32 cellular contexts compared by ENCODE assay signal in the genomic region with DNA sequence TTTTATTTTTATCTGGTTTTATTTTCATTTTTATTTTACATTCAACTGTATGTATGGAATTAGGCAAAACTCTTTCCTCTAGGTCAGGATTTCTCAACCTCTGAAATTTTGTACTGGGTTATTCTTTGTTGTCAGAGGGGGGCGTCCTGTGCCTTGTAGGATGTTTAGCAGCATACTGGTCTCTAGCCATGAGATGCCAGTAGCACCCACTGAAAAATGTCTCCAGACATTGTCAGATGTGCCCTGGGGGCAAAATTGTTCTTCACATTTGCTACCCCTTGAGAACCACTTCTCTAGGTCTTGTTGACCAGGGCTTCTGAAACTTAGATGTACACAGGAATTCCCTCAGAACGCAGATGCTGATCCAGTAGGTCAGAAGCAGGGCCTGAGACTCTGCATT. TPM values are rescaled to one million over a fixed set of nuclear protein-coding genes. Genes with fewer than 3 reads are reported as not detected.
DNase-seq lines count a peak whose midpoint lies in the region; TF ChIP-seq lines count a peak whose summit lies in the region.
"Had no signal": no experiment of that assay in that cellular context is flagged by ENCODE, and none has a peak within 500 bp of the region (broad histone marks: within the 10 kb centered on the region; RNA-seq: fewer than 3 reads in every experiment).

No MANE protein-coding gene starts in this region.

- no peak overlapping the region for H2AK5ac ChIP-seq in neuronal stem cell (ENCODE audit: low read depth, low read length)

- H3K27ac Mint-ChIP-seq in MCF 10A (ENCODE audit: low read depth, unreplicated experiment) (no peak overlapping the region), immature natural killer cell (no peak overlapping the region)
- H3K27ac Mint-ChIP-seq: activated CD4-positive, alpha-beta T cell treated with anti-CD3 and anti-CD28 coated beads for 36 hours; activated naive CD8-positive, alpha-beta T cell; effector memory CD8-positive, alpha-beta T cell; progenitor cell of endocrine pancreas; stimulated activated effector memory CD8-positive, alpha-beta T cell treated with anti-CD3 and anti-CD28 coated beads, Interleukin-12 subunit alpha, Interleukin-12 subunit beta, amount 100 ng/mL, for 72 hours; type B pancreatic cell had no signal

- H3K79me2 ChIP-seq in Karpas-422 (ENCODE audit: low read length): no peaks in the 10 kb centered on the region

- no peak overlapping the region for H2BK120ac ChIP-seq in neuronal stem cell (ENCODE audit: low read depth, low read length)

- no TSS peak for BruUV-seq in MCF 10A (replicated peaks; lab: Mats Ljungman, UMichigan)

- no peak overlapping the region for H3K4ac ChIP-seq in neuronal stem cell (ENCODE audit: low read length)

- no peak overlapping the region for H3K9ac ChIP-seq in Karpas-422 (ENCODE audit: low read length)
- no peak overlapping the region for H3K9ac ChIP-seq in neuronal stem cell (ENCODE audit: low read depth, low read length, poor library complexity)

- POLR2A ChIA-PET in MCF 10A (lab: Yijun Ruan, JAX): no interaction called here

- peak; percentile 3 for DNase-seq in MCF 10A (ENCODE audit: unreplicated experiment)
- DNase-seq in breast epithelium (ENCODE audit: low spot score in 2 of 2): no peak
- DNase-seq in Karpas-422: peak; percentile 52
- peak; percentile 21 for DNase-seq in RPMI7951 (ENCODE audit: low read depth)
- no peak for DNase-seq in neuronal stem cell (ENCODE audit: low spot score)
- DNase-seq in NCI-H526 (lab: John Stamatoyannopoulos, UW): no peak
- no peak for DNase-seq in amygdala (lab: John Stamatoyannopoulos, UW)
- DNase-seq in immature natural killer cell: no peak
- DNase-seq: activated CD4-positive, alpha-beta T cell treated with anti-CD3 and anti-CD28 coated beads for 36 hours; activated CD8-positive, alpha-beta memory T cell treated with anti-CD3 and anti-CD28 coated beads for 24 hours; activated effector memory CD4-positive, alpha-beta T cell treated with Interleukin-2 at 50 U/mL for 16 hours; aorta; DMS79; effector memory CD8-positive, alpha-beta T cell; heart left ventricle; MV-4-11; NCI-H2171 treated with DMSO at 0.1 percent for 48 hours; NCI-H510A treated with DMSO at 0.1 percent for 48 hours; right lobe of liver; RPMI8226; stimulated activated CD4-positive, alpha-beta T cell treated with anti-CD3 and anti-CD28 coated beads, Interleukin-4, amount 100 ng/mL, for 24 hours; substantia nigra had no signal

- H3K36me3 Mint-ChIP-seq in MCF 10A (ENCODE audit: insufficient read depth, unreplicated experiment): no peaks in the 10 kb centered on the region
- H3K36me3 Mint-ChIP-seq in immature natural killer cell: no peaks in the 10 kb centered on the region
- H3K36me3 Mint-ChIP-seq: stimulated activated effector memory CD8-positive, alpha-beta T cell treated with anti-CD3 and anti-CD28 coated beads, Interleukin-12 subunit alpha, Interleukin-12 subunit beta, amount 100 ng/mL, for 72 hours; type B pancreatic cell had no signal

- H3K27me3 Mint-ChIP-seq in MCF 10A (ENCODE audit: insufficient read depth, unreplicated experiment) (no peaks in the 10 kb centered on the region), immature natural killer cell (ENCODE audit: low read depth in 3 of 3) (peaks cover 1 to 10% (median 9%) of the 10 kb centered on the region in 3 donors)

- H3K4me3 ChIP-seq in breast epithelium (no peak overlapping the region), Karpas-422 (ENCODE audit: low read length) (no peak overlapping the region), neuronal stem cell (ENCODE audit: low read length in 2 of 2) (no peak overlapping the region)
- H3K4me3 ChIP-seq: cardiac muscle cell, coronary artery, heart left ventricle, right lobe of liver, SK-N-MC had no signal

- no peaks in the 10 kb centered on the region for H3K9me3 Mint-ChIP-seq in MCF 10A (ENCODE audit: unreplicated experiment)
- no peaks in the 10 kb centered on the region for H3K9me3 Mint-ChIP-seq in immature natural killer cell
- H3K9me3 Mint-ChIP-seq: effector memory CD8-positive, alpha-beta T cell; stimulated activated effector memory CD8-positive, alpha-beta T cell treated with anti-CD3 and anti-CD28 coated beads, Interleukin-12 subunit alpha, Interleukin-12 subunit beta, amount 100 ng/mL, for 72 hours; type B pancreatic cell had no signal

- H4K91ac ChIP-seq in neuronal stem cell (ENCODE audit: low read depth, low read length, poor library complexity): no peak overlapping the region

- H3K23ac ChIP-seq in neuronal stem cell (ENCODE audit: low read depth, low read length, poor library complexity): no peak overlapping the region

- no peaks in the 10 kb centered on the region for H3K4me1 ChIP-seq in breast epithelium
- peaks cover 4% of the 10 kb centered on the region; the same call in 1 of the 2 replicates for H3K4me1 ChIP-seq in Karpas-422 (ENCODE audit: low read length)
- H3K4me1 ChIP-seq in neuronal stem cell (ENCODE audit: control insufficient read depth in 2 of 2, insufficient read depth in 1 of 2, low read depth in 1 of 2, low read length in 2 of 2): peaks cover 2 to 4% of the 10 kb centered on the region in 2 donors

- no peaks in the 10 kb centered on the region for H3K9me3 ChIP-seq in breast epithelium
- no peaks in the 10 kb centered on the region for H3K9me3 ChIP-seq in Karpas-422 (ENCODE audit: low read length)
- no peaks in the 10 kb centered on the region for H3K9me3 ChIP-seq in neuronal stem cell (replicated peaks in 1 of 2; ENCODE audit: control insufficient read depth in 2 of 2, insufficient read depth in 1 of 2, low read depth in 1 of 2, low read length in 2 of 2)
- H3K9me3 ChIP-seq: heart left ventricle, right lobe of liver had no signal

- no peak overlapping the region for H3K27ac ChIP-seq in breast epithelium
- no peak overlapping the region for H3K27ac ChIP-seq in Karpas-422 (ENCODE audit: low read length)
- H3K27ac ChIP-seq in neuronal stem cell (replicated peaks; ENCODE audit: low read length): no peak overlapping the region
- H3K27ac ChIP-seq: coronary artery, heart left ventricle, right lobe of liver had no signal

- no peak overlapping the region for H4K8ac ChIP-seq in neuronal stem cell (ENCODE audit: low read depth, low read length)

- CTCF ChIA-PET in MCF 10A (lab: Yijun Ruan, JAX): interaction anchor here (0.6 to 0.9 kb wide), 2 partner anchors 435 to 457 kb away, joined by 3 read pairs; no protein-coding TSS in a partner anchor

- H3K27me3 ChIP-seq in breast epithelium (no peaks in the 10 kb centered on the region), Karpas-422 (ENCODE audit: low read length) (no peaks in the 10 kb centered on the region), neuronal stem cell (ENCODE audit: control insufficient read depth in 3 of 3, insufficient read depth in 3 of 3, low read depth in 1 of 3, low read length in 3 of 3) (no peaks in the 10 kb centered on the region)
- H3K27me3 ChIP-seq: cardiac muscle cell, right lobe of liver had no signal

- H3K79me1 ChIP-seq in neuronal stem cell (ENCODE audit: low read depth, low read length): peaks cover 5% of the 10 kb centered on the region

- H3K4me2 ChIP-seq in Karpas-422 (ENCODE audit: low read depth, low read length, poor library complexity, severe bottlenecking) (no peak overlapping the region), neuronal stem cell (ENCODE audit: insufficient read depth, low read length, poor library complexity, severe bottlenecking) (peak overlapping the region; percentile 25)

- no peak overlapping the region for H3K14ac ChIP-seq in neuronal stem cell (ENCODE audit: low read length)

- no peak overlapping the region for H2AFZ ChIP-seq in Karpas-422 (ENCODE audit: low read length)
- no peak overlapping the region for H2AFZ ChIP-seq in neuronal stem cell (ENCODE audit: low read length)

- no peaks in the 10 kb centered on the region for H3K9me2 ChIP-seq in Karpas-422 (replicated peaks; ENCODE audit: insufficient read depth, low read length)

- TF ChIP-seq CTCF in MCF 10A (IDR thresholded peaks at IDR 0.05; ENCODE audit: unreplicated experiment) (no peak), breast epithelium (IDR thresholded peaks at IDR 0.05) (no peak)

- no CpG with 5 or more reads among the region's 2 CpGs for WGBS in neuronal stem cell (ENCODE audit: extremely low coverage in 2 of 2, insufficient read length in 2 of 2, insufficient replicate concordance in 1 of 2), 2 donors

- H4K20me1 ChIP-seq in Karpas-422 (ENCODE audit: insufficient read depth, low read depth, low read length): no peaks in the 10 kb centered on the region

- H3K18ac ChIP-seq in neuronal stem cell (ENCODE audit: low read length): no peak overlapping the region

- H2BK15ac ChIP-seq in neuronal stem cell (ENCODE audit: low read length): no peak overlapping the region

- no peaks in the 10 kb centered on the region for H3K36me3 ChIP-seq in breast epithelium
- no peaks in the 10 kb centered on the region for H3K36me3 ChIP-seq in Karpas-422 (ENCODE audit: insufficient read depth, low read length)
- H3K36me3 ChIP-seq in neuronal stem cell (replicated peaks in 1 of 2; ENCODE audit: control insufficient read depth in 2 of 2, insufficient read depth in 2 of 2, low read length in 2 of 2): no peaks in the 10 kb centered on the region
- H3K36me3 ChIP-seq: cardiac muscle cell, heart left ventricle, right lobe of liver had no signal

- H2BK5ac ChIP-seq in neuronal stem cell (ENCODE audit: low read length): no peak overlapping the region

- no peak for TF ChIP-seq POLR2A in breast epithelium (IDR thresholded peaks at IDR 0.05)

- peaks cover 8% of the 10 kb centered on the region for H3K4me1 Mint-ChIP-seq in MCF 10A (ENCODE audit: insufficient read depth, unreplicated experiment)
- H3K4me1 Mint-ChIP-seq in immature natural killer cell: peaks cover 8 to 9% of the 10 kb centered on the region in 2 donors

- H3K4me3 Mint-ChIP-seq in MCF 10A (ENCODE audit: unreplicated experiment) (no peak overlapping the region), immature natural killer cell (no peak overlapping the region)
- H3K4me3 Mint-ChIP-seq: activated CD4-positive, alpha-beta T cell treated with anti-CD3 and anti-CD28 coated beads for 36 hours; activated naive CD8-positive, alpha-beta T cell; effector memory CD8-positive, alpha-beta T cell; stimulated activated effector memory CD8-positive, alpha-beta T cell treated with anti-CD3 and anti-CD28 coated beads, Interleukin-12 subunit alpha, Interleukin-12 subunit beta, amount 100 ng/mL, for 72 hours; type B pancreatic cell had no signal

- no peak overlapping the region for H2BK12ac ChIP-seq in neuronal stem cell (ENCODE audit: low read length)

- intact Hi-C loops in MCF 10A (cut with micrococcal nuclease): no loop called here
- intact Hi-C loops in breast epithelium (cut with DNase I; ENCODE audit: low total_unique reads): no loop called here

RNA-seq across cellular contexts. Expression of gene CHRNA5, which starts 5.4 kb away (rescaled TPM):
- total RNA-seq in MCF 10A (2022) (1.9 and 2.3 TPM in 2 replicates), breast epithelium (1 to 10 TPM; 1.4 to 4.3 (median 3.1) TPM)
- total RNA-seq in Karpas-422 (2014; rRNA removed; shearing (Covaris generic); ENCODE audit: low replicate concordance): 0.11 TPM in 1 of 2 replicates, not detected in the other
- total RNA-seq in RPMI7951 (2014; rRNA removed; shearing (Covaris generic)): 11.7 and 12.0 TPM in 2 replicates
- polyA plus RNA-seq in neuronal stem cell (2013, experiment 1 of 2): 17.3 TPM
- 18.2 TPM for polyA plus RNA-seq in neuronal stem cell (2013, experiment 2 of 2)
- 1 to 10 TPM in 1 of 3 donors, under 1 TPM in 2; 0.53 to 1.4 (median 0.62) TPM for polyA plus RNA-seq in immature natural killer cell

RNA-seq across cellular contexts. Expression of gene PSMA4, which starts 30.5 kb away (rescaled TPM):
- total RNA-seq in MCF 10A (2022) (221 and 261 TPM in 2 replicates), breast epithelium (100 to 1,000 TPM; 102 to 139 (median 138) TPM)
- 137 and 197 TPM in 2 replicates for total RNA-seq in Karpas-422 (2014; rRNA removed; shearing (Covaris generic); ENCODE audit: low replicate concordance)
- total RNA-seq in RPMI7951 (2014; rRNA removed; shearing (Covaris generic)): 584 and 708 TPM in 2 replicates
- polyA plus RNA-seq in neuronal stem cell (2013, experiment 1 of 2): 669 TPM
- 669 TPM for polyA plus RNA-seq in neuronal stem cell (2013, experiment 2 of 2)
- polyA plus RNA-seq in immature natural killer cell: 100 to 1,000 TPM; 263 to 510 (median 315) TPM

RNA-seq across cellular contexts. Expression of gene CHRNA3, which starts 50.1 kb away (rescaled TPM):
- total RNA-seq in MCF 10A (2022) (not detected in 2 replicates), breast epithelium (under 1 TPM in 2 of 3 donors, not detected in 1; 0.48 to 0.59 TPM)
- total RNA-seq in Karpas-422 (2014; rRNA removed; shearing (Covaris generic); ENCODE audit: low replicate concordance): not detected in 2 replicates
- total RNA-seq in RPMI7951 (2014; rRNA removed; shearing (Covaris generic)): not detected in 2 replicates
- polyA plus RNA-seq in neuronal stem cell (2013, experiment 1 of 2): 0.77 TPM
- polyA plus RNA-seq in neuronal stem cell (2013, experiment 2 of 2): 0.97 TPM
- not detected for polyA plus RNA-seq in immature natural killer cell
- total RNA-seq: activated CD4-positive, alpha-beta T cell treated with anti-CD3 and anti-CD28 coated beads for 36 hours; aorta; fibroblast of villous mesenchyme; right lobe of liver; T-helper 2 cell treated with Interferon-gamma antibody and Interleukin-4, amounts not matched to agents 100 ng/mL and 5 ng/mL, for 36 hours had no signal
- polyA plus RNA-seq: aorta, BJ had no signal

Comparison
In these comparisons a context has a peak if more than half of its experiments do, and no peak if none do; other contexts are left out.
1. DNase-seq: peak in MCF 10A (single experiment), Karpas-422 (single experiment) and RPMI7951 (single experiment); none in breast epithelium (0 of 2), neuronal stem cell (single experiment), NCI-H526 (0 of 2), amygdala (0 of 56) and immature natural killer cell (0 of 3).